18 cellular contexts compared by ENCODE assay signal in the genomic region with DNA sequence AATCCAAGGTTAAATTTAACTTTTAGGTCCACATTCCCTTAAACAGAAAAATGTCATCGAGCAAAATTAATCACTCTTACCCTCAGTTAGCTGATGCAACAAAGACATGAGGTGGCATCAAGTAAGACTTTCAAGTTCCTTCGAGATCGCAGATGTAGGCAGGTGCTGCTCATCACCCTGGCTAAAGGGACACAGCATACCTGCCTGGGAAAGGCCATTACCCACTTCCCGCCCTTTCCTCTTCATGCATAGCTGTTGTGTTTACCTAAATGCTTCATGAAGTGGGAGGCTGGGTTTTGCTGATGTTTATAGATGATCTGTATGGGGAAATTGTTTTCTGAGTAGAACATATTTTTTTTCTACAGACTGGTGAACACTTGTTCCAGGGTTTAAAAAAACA.
A peak's percentile ranks its signal among the peaks of the same experiment; 100 is the strongest.
DNase-seq lines count a peak whose midpoint lies in the region; ATAC-seq and TF ChIP-seq lines count a peak whose summit lies in the region.
"Had no signal": no experiment of that assay in that cellular context is flagged by ENCODE, and none has a peak within 500 bp of the region (broad histone marks: within the 10 kb centered on the region; RNA-seq: fewer than 3 reads in every experiment).

No MANE protein-coding gene starts in this region.

- no peaks in the 10 kb centered on the region for H3K27me3 Mint-ChIP-seq in activated CD4-positive, alpha-beta T cell treated with anti-CD3 and anti-CD28 coated beads for 36 hours
- H3K27me3 Mint-ChIP-seq: effector memory CD8-positive, alpha-beta T cell; naive thymus-derived CD4-positive, alpha-beta T cell had no signal

- no peak overlapping the region for H2AK9ac ChIP-seq in IMR-90 (replicated peaks; ENCODE audit: low read depth, low read length, poor library complexity)

- no peak overlapping the region for H3K4me3 ChIP-seq in IMR-90 (ENCODE audit: insufficient read depth, low read depth, low read length)
- H3K4me3 ChIP-seq: right atrium auricular region had no signal

- CTCF ChIA-PET in activated CD4-positive, alpha-beta T cell treated with anti-CD3 and anti-CD28 coated beads for 36 hours (lab: Charles Lee), result no interaction called here
- CTCF ChIA-PET in IMR-90 (lab: Yijun Ruan, JAX), result no interaction called here

- H3K18ac ChIP-seq in IMR-90 (ENCODE audit: low read depth, low read length), result no peak overlapping the region

- POLR2A ChIA-PET in activated CD4-positive, alpha-beta T cell treated with anti-CD3 and anti-CD28 coated beads for 36 hours (lab: Charles Lee), result no interaction called here
- POLR2A ChIA-PET in IMR-90 (lab: Charles Lee; ENCODE audit: unreplicated experiment), result no interaction called here

- peaks cover 46% of the 10 kb centered on the region for H3K36me3 Mint-ChIP-seq in activated CD4-positive, alpha-beta T cell treated with anti-CD3 and anti-CD28 coated beads for 36 hours (ENCODE audit: low read depth)

- H3K27ac Mint-ChIP-seq in activated CD4-positive, alpha-beta T cell treated with anti-CD3 and anti-CD28 coated beads for 36 hours, result peak overlapping the region; percentile 63
- H3K27ac Mint-ChIP-seq: effector memory CD8-positive, alpha-beta T cell; naive thymus-derived CD4-positive, alpha-beta T cell had no signal

- dilution Hi-C loops in IMR-90 (cut with HindIII; ENCODE audit: low sequenced_read_pairs, unreplicated experiment), result no loop called here

- H3K4me1 Mint-ChIP-seq in activated CD4-positive, alpha-beta T cell treated with anti-CD3 and anti-CD28 coated beads for 36 hours, result no peaks in the 10 kb centered on the region
- H3K4me1 Mint-ChIP-seq: naive thymus-derived CD4-positive, alpha-beta T cell had no signal

- H3K4me2 ChIP-seq in IMR-90 (ENCODE audit: low read depth, low read length), result no peak overlapping the region
- H3K4me2 ChIP-seq: KMS-11 had no signal

- BruUV-seq in IMR-90 (replicated peaks; lab: Mats Ljungman, UMichigan), result no TSS peak

- H3K27ac ChIP-seq in IMR-90 (ENCODE audit: insufficient read depth, low read length), result no peak overlapping the region
- H3K27ac ChIP-seq: brain microvascular endothelial cell, KMS-11, right atrium auricular region had no signal

- ATAC-seq in activated CD4-positive, alpha-beta T cell treated with anti-CD3 and anti-CD28 coated beads for 36 hours, result no peak
- ATAC-seq in IMR-90 (ENCODE audit: low read depth) (no peak), GM18909 (IDR thresholded peaks at IDR 0.05; ENCODE audit: poor library complexity, unreplicated experiment) (no peak), HG02642 (IDR thresholded peaks at IDR 0.05; ENCODE audit: poor library complexity, unreplicated experiment) (no peak)
- ATAC-seq: effector memory CD8-positive, alpha-beta T cell; naive thymus-derived CD4-positive, alpha-beta T cell had no signal

- H3K9me1 ChIP-seq in IMR-90 (ENCODE audit: insufficient read depth, low read length), result peaks cover 9% of the 10 kb centered on the region; the same call in 1 of the 2 replicates

- H3K36me3 ChIP-seq in IMR-90 (ENCODE audit: control insufficient read depth, insufficient read depth, low read length), result peaks cover 29% of the 10 kb centered on the region

- no peak overlapping the region for H2AFZ ChIP-seq in IMR-90 (replicated peaks; ENCODE audit: low read length, poor library complexity)

- no peak overlapping the region for H3K9ac ChIP-seq in IMR-90 (ENCODE audit: low read depth, low read length)
- H3K9ac ChIP-seq: KMS-11 had no signal

- H4K20me1 ChIP-seq in IMR-90 (ENCODE audit: insufficient read depth, low read length), result no peaks in the 10 kb centered on the region

- TF ChIP-seq CTCF in IMR-90 (conservative IDR thresholded peaks at IDR 0.05; ENCODE audit: low read depth, low read length), result no peak

- H2BK5ac ChIP-seq in IMR-90 (ENCODE audit: low read depth, low read length, poor library complexity, severe bottlenecking), result no peak overlapping the region

- no peak for TF ChIP-seq RAD21 in IMR-90 (IDR thresholded peaks at IDR 0.05; ENCODE audit: low read length)

- H4K91ac ChIP-seq in IMR-90 (ENCODE audit: insufficient read depth, low read depth, low read length), result no peak overlapping the region; the same call in 1 of the 2 replicates

- intact Hi-C loops in activated CD4-positive, alpha-beta T cell treated with anti-CD3 and anti-CD28 coated beads for 36 hours (cut with DNase I, micrococcal nuclease), result no loop called here
- intact Hi-C loops in IMR-90 (cut with micrococcal nuclease), result no loop called here

- H3K27me3 ChIP-seq in IMR-90 (ENCODE audit: control insufficient read depth, insufficient read depth, low read length), result no peaks in the 10 kb centered on the region
- H3K27me3 ChIP-seq: brain microvascular endothelial cell, right atrium auricular region had no signal

- no peaks in the 10 kb centered on the region for H3K9me3 ChIP-seq in IMR-90 (ENCODE audit: control insufficient read depth, insufficient read depth, low read length)
- H3K9me3 ChIP-seq: right atrium auricular region had no signal

- no peak overlapping the region for H3K23ac ChIP-seq in IMR-90 (ENCODE audit: low read depth, low read length)

- 83% methylated on average over 1 of the region's 4 CpGs; no CpG with 5 or more reads in 1 of the 2 experiments for WGBS in IMR-90 (ENCODE audit: extremely low coverage in 2 of 2, insufficient read length in 1 of 2), 2 experiments

- H3K79me1 ChIP-seq in IMR-90 (ENCODE audit: low read depth in 1 of 2, low read length in 2 of 2), result peaks cover 0 to 2% of the 10 kb centered on the region in 2 experiments; a peak in 1 of 4 replicates

- no peak overlapping the region for H2BK15ac ChIP-seq in IMR-90 (ENCODE audit: low read depth, low read length)

- H3K56ac ChIP-seq in IMR-90 (ENCODE audit: extremely low read depth, insufficient read depth, low read length), result no peak overlapping the region

- H3K4me1 ChIP-seq in IMR-90 (ENCODE audit: control insufficient read depth, insufficient read depth, low read length), result peaks cover 2% of the 10 kb centered on the region
- H3K4me1 ChIP-seq: right atrium auricular region had no signal

- H3K14ac ChIP-seq in IMR-90 (replicated peaks; ENCODE audit: low read depth, low read length), result peak overlapping the region; percentile 66; the same call in 1 of the 2 replicates

- H3K9me3 Mint-ChIP-seq in activated CD4-positive, alpha-beta T cell treated with anti-CD3 and anti-CD28 coated beads for 36 hours (ENCODE audit: low read depth), result no peaks in the 10 kb centered on the region
- H3K9me3 Mint-ChIP-seq: effector memory CD8-positive, alpha-beta T cell; naive thymus-derived CD4-positive, alpha-beta T cell had no signal

- no peak overlapping the region for H2BK20ac ChIP-seq in IMR-90 (ENCODE audit: low read depth, low read length)

- no peak for TF ChIP-seq POLR2A in IMR-90 (IDR thresholded peaks at IDR 0.05; ENCODE audit: low read depth, low read length)

- H2AK5ac ChIP-seq in IMR-90 (ENCODE audit: low read depth, low read length), result no peak overlapping the region

- H3K4ac ChIP-seq in IMR-90 (ENCODE audit: low read depth, low read length), result no peak overlapping the region; the same call in 1 of the 2 replicates

- no peak for DNase-seq in activated CD4-positive, alpha-beta T cell treated with anti-CD3 and anti-CD28 coated beads for 36 hours
- no peak for DNase-seq in activated CD4-positive, alpha-beta T cell treated with anti-CD3 and anti-CD28 coated beads for 48 hours
- DNase-seq in IMR-90, result no peak
- peak; percentile 92 for DNase-seq in NCI-H510A (lab: John Stamatoyannopoulos, UW)
- DNase-seq in left kidney (ENCODE audit: low read depth, low spot score), result peak; percentile 18
- DNase-seq in NOMO-1 (lab: John Stamatoyannopoulos, UW; ENCODE audit: unreplicated experiment in 2 of 2), result no peak
- DNase-seq: activated CD8-positive, alpha-beta memory T cell treated with anti-CD3 and anti-CD28 coated beads for 24 hours; brain microvascular endothelial cell; effector memory CD8-positive, alpha-beta T cell; GDM1; mesenchymal stem cell; naive thymus-derived CD4-positive, alpha-beta T cell; stimulated activated CD4-positive, alpha-beta T cell treated with anti-CD3 and anti-CD28 coated beads, Interleukin-12 subunit alpha, Interleukin-12 subunit beta, amount 100 ng/mL, for 4 hours; substantia nigra had no signal

- H4K5ac ChIP-seq in IMR-90 (ENCODE audit: low read depth, low read length), result no peak overlapping the region

- H3K4me3 Mint-ChIP-seq in activated CD4-positive, alpha-beta T cell treated with anti-CD3 and anti-CD28 coated beads for 36 hours, result no peak overlapping the region
- H3K4me3 Mint-ChIP-seq: effector memory CD8-positive, alpha-beta T cell; naive thymus-derived CD4-positive, alpha-beta T cell had no signal

- no peak overlapping the region for H4K8ac ChIP-seq in IMR-90 (ENCODE audit: low read depth in 2 of 2, low read length in 2 of 2)

- H2BK120ac ChIP-seq in IMR-90 (ENCODE audit: low read depth, low read length), result no peak overlapping the region

- in situ Hi-C loops in IMR-90 (cut with MboI; ENCODE audit: low sequenced_read_pairs), result no loop called here

TF ChIP-seq in IMR-90, 13 proteins besides CTCF, POLR2A, EP300 and RAD21 (continues in another document):
- TF ChIP-seq FOS (IDR thresholded peaks at IDR 0.05; ENCODE audit: low read depth, low read length), result no peak
- TF ChIP-seq MAZ (IDR thresholded peaks at IDR 0.05; ENCODE audit: borderline replicate concordance, low read depth, low read length), result no peak
- TF ChIP-seq RCOR1 (IDR thresholded peaks at IDR 0.05; ENCODE audit: insufficient replicate concordance, low read length), result no peak
- no peak for TF ChIP-seq MXI1 (IDR thresholded peaks at IDR 0.05; ENCODE audit: borderline replicate concordance, low read depth, low read length)
- TF ChIP-seq, protein P1, sequence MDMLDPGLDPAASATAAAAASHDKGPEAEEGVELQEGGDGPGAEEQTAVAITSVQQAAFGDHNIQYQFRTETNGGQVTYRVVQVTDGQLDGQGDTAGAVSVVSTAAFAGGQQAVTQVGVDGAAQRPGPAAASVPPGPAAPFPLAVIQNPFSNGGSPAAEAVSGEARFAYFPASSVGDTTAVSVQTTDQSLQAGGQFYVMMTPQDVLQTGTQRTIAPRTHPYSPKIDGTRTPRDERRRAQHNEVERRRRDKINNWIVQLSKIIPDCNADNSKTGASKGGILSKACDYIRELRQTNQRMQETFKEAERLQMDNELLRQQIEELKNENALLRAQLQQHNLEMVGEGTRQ (IDR thresholded peaks at IDR 0.05; ENCODE audit: low read depth, low read length), result no peak
- no peak for TF ChIP-seq CEBPB (IDR thresholded peaks at IDR 0.05; ENCODE audit: low read depth, low read length)
- no peak for TF ChIP-seq SMC3 (IDR thresholded peaks at IDR 0.05; ENCODE audit: low read depth, low read length)
- no peak for TF ChIP-seq BHLHE40 (IDR thresholded peaks at IDR 0.05; ENCODE audit: low read depth, low read length)
- TF ChIP-seq RFX5 (IDR thresholded peaks at IDR 0.05; ENCODE audit: low read depth, low read length), result no peak

Comparison
In these comparisons a context has a peak if more than half of its experiments do, and no peak if none do; other contexts are left out.
1. DNase-seq: peak in NCI-H510A (single experiment) and left kidney (single experiment); none in activated CD4-positive, alpha-beta T cell treated with anti-CD3 and anti-CD28 coated beads for 36 hours (single experiment), activated CD4-positive, alpha-beta T cell treated with anti-CD3 and anti-CD28 coated beads for 48 hours (single experiment), IMR-90 (single experiment) and NOMO-1 (0 of 2).